ENCODE assay signal across 12 cellular contexts in genomic region chr1:19028110-19028509, GRCh38.
DNase-seq lines count a peak whose midpoint lies in the region; ATAC-seq, FAIRE-seq and TF ChIP-seq lines count a peak whose summit lies in the region.
"Had no signal": no experiment of that assay in that cellular context is flagged by ENCODE, and none has a peak within 500 bp of the region (broad histone marks: within the 10 kb centered on the region; RNA-seq: fewer than 3 reads in every experiment).

No MANE protein-coding gene starts in this region.

- H3K9me3 Mint-ChIP-seq in GM23338 (no peaks in the 10 kb centered on the region), astrocyte (ENCODE audit: unreplicated experiment) (peaks cover 3% of the 10 kb centered on the region), neural progenitor cell (peaks cover 1% of the 10 kb centered on the region), CD14-positive monocyte (peaks cover 0 to 4% (median 2%) of the 10 kb centered on the region in 7 donors)
- H3K9me3 Mint-ChIP-seq in T-helper 2 cell treated with Interferon-gamma antibody and Interleukin-4, amounts not matched to agents 5 μg/mL and 100 μg/mL, for 36 hours, result peaks cover 4% of the 10 kb centered on the region

- H4K20me1 ChIP-seq in GM23338 (replicated peaks; ENCODE audit: insufficient read depth), result no peaks in the 10 kb centered on the region
- H4K20me1 ChIP-seq in astrocyte (ENCODE audit: insufficient read depth, low read length), result no peaks in the 10 kb centered on the region
- no peaks in the 10 kb centered on the region for H4K20me1 ChIP-seq in neural progenitor cell (ENCODE audit: low read depth)

- H3K36me3 Mint-ChIP-seq in GM23338 (ENCODE audit: low read depth) (no peaks in the 10 kb centered on the region), astrocyte (ENCODE audit: low read depth, unreplicated experiment) (peaks cover under 1% of the 10 kb centered on the region), neural progenitor cell (no peaks in the 10 kb centered on the region), CD14-positive monocyte (no peaks in the 10 kb centered on the region)
- no peaks in the 10 kb centered on the region for H3K36me3 Mint-ChIP-seq in T-helper 2 cell treated with Interferon-gamma antibody and Interleukin-4, amounts not matched to agents 5 μg/mL and 100 μg/mL, for 36 hours (ENCODE audit: low read depth)

- H3K27ac ChIP-seq in GM23338 (ENCODE audit: low read depth) (no peak overlapping the region), astrocyte (ENCODE audit: low read depth, low read length) (no peak overlapping the region), neural progenitor cell (no peak overlapping the region)
- H3K27ac ChIP-seq: body of pancreas had no signal

- H3K9ac ChIP-seq in astrocyte (ENCODE audit: low read length), result no peak overlapping the region
- H3K9ac ChIP-seq in neural progenitor cell, result no peak overlapping the region

- H3K36me3 ChIP-seq in GM23338 (ENCODE audit: insufficient read depth), result no peaks in the 10 kb centered on the region
- no peaks in the 10 kb centered on the region for H3K36me3 ChIP-seq in astrocyte (ENCODE audit: insufficient read depth, low read length)
- no peaks in the 10 kb centered on the region for H3K36me3 ChIP-seq in neural progenitor cell

- H3F3A ChIP-seq in GM23338 (replicated peaks; ENCODE audit: low read depth) (no peaks in the 10 kb centered on the region), neural progenitor cell (ENCODE audit: low read depth) (no peaks in the 10 kb centered on the region)

- TF ChIP-seq CTCF in GM23338 (conservative IDR thresholded peaks at IDR 0.05; ENCODE audit: low read depth in 2 of 2) (no peak), astrocyte (IDR thresholded peaks at IDR 0.05; ENCODE audit: insufficient read depth, low read depth, low read length) (no peak), neural progenitor cell (IDR thresholded peaks at IDR 0.05) (no peak), CD14-positive monocyte (IDR thresholded peaks at IDR 0.05) (no peak)

- H3K79me2 ChIP-seq in GM23338 (replicated peaks; ENCODE audit: insufficient read depth), result no peaks in the 10 kb centered on the region
- H3K79me2 ChIP-seq in astrocyte (ENCODE audit: insufficient read depth, low read length), result no peaks in the 10 kb centered on the region
- no peaks in the 10 kb centered on the region for H3K79me2 ChIP-seq in neural progenitor cell (ENCODE audit: low read depth)

- intact Hi-C loops in left ventricle myocardium superior (cut with micrococcal nuclease), result no loop called here
- intact Hi-C loops in CD14-positive monocyte (cut with micrococcal nuclease), result no loop called here

- H3K27me3 ChIP-seq in GM23338 (ENCODE audit: insufficient read depth) (no peaks in the 10 kb centered on the region), astrocyte (ENCODE audit: insufficient read depth, low read length) (no peaks in the 10 kb centered on the region), neural progenitor cell (no peaks in the 10 kb centered on the region)
- H3K27me3 ChIP-seq: body of pancreas had no signal

- H3K4me1 Mint-ChIP-seq in GM23338 (peaks cover 4% of the 10 kb centered on the region; the same call in 2 of the 3 replicates), astrocyte (ENCODE audit: low read depth, unreplicated experiment) (peaks cover 2% of the 10 kb centered on the region), neural progenitor cell (peaks cover 8% of the 10 kb centered on the region), CD14-positive monocyte (no peaks in the 10 kb centered on the region)
- peaks cover 2% of the 10 kb centered on the region for H3K4me1 Mint-ChIP-seq in T-helper 2 cell treated with Interferon-gamma antibody and Interleukin-4, amounts not matched to agents 5 μg/mL and 100 μg/mL, for 36 hours (ENCODE audit: low read depth)

- DNase-seq in GM23338 (ENCODE audit: low spot score) (peak; percentile 58), NCI-H2107 (lab: John Stamatoyannopoulos, UW) (peak; percentile 42), astrocyte (ENCODE audit: low read depth) (no peak), neural progenitor cell (ENCODE audit: low spot score) (no peak), AG08395 (ENCODE audit: low spot score) (no peak), left ventricle myocardium superior (no peak), CD14-positive monocyte (ENCODE audit: low spot score) (no peak)
- DNase-seq in T-helper 2 cell treated with Interferon-gamma antibody and Interleukin-4, amounts not matched to agents 5 μg/mL and 100 μg/mL, for 36 hours (ENCODE audit: low spot score), result no peak
- DNase-seq: activated T-cell treated with anti-CD3 and anti-CD28 coated beads, Interleukin-2, amount 50 U/mL, for 48 hours had no signal

- H3K4me3 ChIP-seq in GM23338 (no peak overlapping the region), astrocyte (ENCODE audit: insufficient read depth, low read depth, low read length) (no peak overlapping the region), neural progenitor cell (no peak overlapping the region)
- H3K4me3 ChIP-seq: body of pancreas had no signal

- H3K4me2 ChIP-seq in GM23338 (no peak overlapping the region), astrocyte (ENCODE audit: low read length) (peak overlapping the region; percentile 41), neural progenitor cell (peak overlapping the region; percentile 47)

- no peaks in the 10 kb centered on the region for H3K9me2 ChIP-seq in GM23338 (ENCODE audit: insufficient read depth)

- peak overlapping the region; percentile 19; the same call in 1 of the 2 replicates for H2AFZ ChIP-seq in GM23338
- peak overlapping the region; percentile 38 for H2AFZ ChIP-seq in astrocyte (ENCODE audit: low read depth, low read length)
- H2AFZ ChIP-seq in neural progenitor cell (replicated peaks), result peak overlapping the region; percentile 94

- H3K27ac Mint-ChIP-seq in GM23338 (no peak overlapping the region), astrocyte (ENCODE audit: unreplicated experiment) (peak overlapping the region; percentile 42), neural progenitor cell (no peak overlapping the region), CD14-positive monocyte (no peak overlapping the region)
- no peak overlapping the region for H3K27ac Mint-ChIP-seq in T-helper 2 cell treated with Interferon-gamma antibody and Interleukin-4, amounts not matched to agents 5 μg/mL and 100 μg/mL, for 36 hours

- no peaks in the 10 kb centered on the region for H3K4me1 ChIP-seq in GM23338 (ENCODE audit: insufficient read depth)
- H3K4me1 ChIP-seq in astrocyte (ENCODE audit: insufficient read depth, low read length), result peaks cover 4% of the 10 kb centered on the region
- peaks cover 4% of the 10 kb centered on the region for H3K4me1 ChIP-seq in neural progenitor cell
- H3K4me1 ChIP-seq: body of pancreas had no signal

- H3K4me3 Mint-ChIP-seq in GM23338 (no peak overlapping the region), astrocyte (ENCODE audit: unreplicated experiment) (no peak overlapping the region), neural progenitor cell (no peak overlapping the region), CD14-positive monocyte (no peak overlapping the region)
- no peak overlapping the region for H3K4me3 Mint-ChIP-seq in T-helper 2 cell treated with Interferon-gamma antibody and Interleukin-4, amounts not matched to agents 5 μg/mL and 100 μg/mL, for 36 hours

- H3K27me3 Mint-ChIP-seq in GM23338 (ENCODE audit: insufficient read depth, low read depth, poor library complexity) (no peaks in the 10 kb centered on the region), astrocyte (ENCODE audit: low read depth, unreplicated experiment) (peaks cover 10% of the 10 kb centered on the region), neural progenitor cell (ENCODE audit: insufficient read depth, low read depth) (peaks cover 4% of the 10 kb centered on the region), CD14-positive monocyte (ENCODE audit: low read depth in 3 of 3) (peaks cover 23 to 44% (median 26%) of the 10 kb centered on the region in 3 donors)
- H3K27me3 Mint-ChIP-seq in T-helper 2 cell treated with Interferon-gamma antibody and Interleukin-4, amounts not matched to agents 5 μg/mL and 100 μg/mL, for 36 hours (ENCODE audit: low read depth), result peaks cover 3% of the 10 kb centered on the region

- ATAC-seq in GM23338, result peak; percentile 80
- ATAC-seq in left ventricle myocardium superior, result no peak
- ATAC-seq: activated CD4-positive, CD25-positive, alpha-beta regulatory T cell treated with anti-CD3 and anti-CD28 coated beads, Interleukin-2, amount 50 U/mL, for 24 hours; body of pancreas; HepG2 had no signal

- H3K9me3 ChIP-seq in astrocyte (ENCODE audit: insufficient read depth, low read depth, low read length) (no peaks in the 10 kb centered on the region), neural progenitor cell (ENCODE audit: low read depth) (no peaks in the 10 kb centered on the region)
- H3K9me3 ChIP-seq: body of pancreas had no signal

- no peak for FAIRE-seq in astrocyte (lab: Jason Lieb, UNC)
- FAIRE-seq: HepG2 had no signal

TF ChIP-seq in GM23338, 12 proteins besides CTCF, POLR2A, EP300 and RAD21:
- TF ChIP-seq POLR2AphosphoS5 (IDR thresholded peaks at IDR 0.05; ENCODE audit: low read depth) (no peak), ETS1 (IDR thresholded peaks at IDR 0.05) (no peak), EZH2phosphoT487 (IDR thresholded peaks at IDR 0.05; ENCODE audit: unreplicated experiment) (no peak)

Comparison
In these comparisons a context has a peak if more than half of its experiments do, and no peak if none do; other contexts are left out.
1. DNase-seq: peak in GM23338 (single experiment) and NCI-H2107 (single experiment); none in astrocyte (single experiment), neural progenitor cell (single experiment), AG08395 (single experiment), left ventricle myocardium superior (single experiment), CD14-positive monocyte (single experiment) and T-helper 2 cell treated with Interferon-gamma antibody and Interleukin-4, amounts not matched to agents 5 μg/mL and 100 μg/mL, for 36 hours (single experiment).
2. H2AFZ ChIP-seq: peak in every context shown above with its lines; median percentile 94 in neural progenitor cell; 38 in astrocyte; 19 in GM23338.